18 cellular contexts compared by ENCODE assay signal in genomic region chr5:175003531-175003930, GRCh38.
A peak's percentile ranks its signal among the peaks of the same experiment; 100 is the strongest.
DNase-seq lines count a peak whose midpoint lies in the region; ATAC-seq and TF ChIP-seq lines count a peak whose summit lies in the region.
"Had no signal": no experiment of that assay in that cellular context is flagged by ENCODE, and none has a peak within 500 bp of the region (broad histone marks: within the 10 kb centered on the region; RNA-seq: fewer than 3 reads in every experiment).

No MANE protein-coding gene starts in this region.

- no peak overlapping the region for H4K91ac ChIP-seq in neuronal stem cell (ENCODE audit: low read depth, low read length, poor library complexity)

- no peak overlapping the region for H2AK5ac ChIP-seq in neuronal stem cell (ENCODE audit: low read depth, low read length)

- H4K8ac ChIP-seq in neuronal stem cell (ENCODE audit: low read depth, low read length), result no peak overlapping the region

- no peak overlapping the region for H3K14ac ChIP-seq in neuronal stem cell (ENCODE audit: low read length)

- H3K9ac ChIP-seq in SK-N-MC (ENCODE audit: insufficient read length) (no peak overlapping the region), neuronal stem cell (ENCODE audit: low read depth, low read length, poor library complexity) (no peak overlapping the region)
- H3K9ac ChIP-seq: BLaER1 treated with 17β-estradiol and CSF1 and Interleukin-3, amounts not matched to agents 10 nM and 100 nM had no signal

- intact Hi-C loops in adrenal gland (cut with DNase I), result no loop called here

- peaks cover 0 to 2% of the 10 kb centered on the region in 2 donors for H3K4me1 ChIP-seq in neuronal stem cell (ENCODE audit: control insufficient read depth in 2 of 2, insufficient read depth in 1 of 2, low read depth in 1 of 2, low read length in 2 of 2)
- no peaks in the 10 kb centered on the region for H3K4me1 ChIP-seq in adrenal gland (replicated peaks in 1 of 2)
- H3K4me1 ChIP-seq: BE2C, HAP-1 had no signal

- DNase-seq in ELF-1 (ENCODE audit: low read depth, low spot score) (peak; percentile 37), SK-N-MC (ENCODE audit: low read depth, low spot score) (peak; percentile 74), neuronal stem cell (ENCODE audit: low spot score) (no peak), HEK293T (ENCODE audit: extremely low spot score) (no peak), adrenal gland (no peak)
- DNase-seq: AML-193; BE2C; CD4-positive, alpha-beta T cell; CD8-positive, alpha-beta memory T cell; DMS 273 treated with DMSO at 0.1 percent for 48 hours; DMS79; EL; GF-D8; GOT3 had no signal

- H2BK15ac ChIP-seq in neuronal stem cell (ENCODE audit: low read length), result no peak overlapping the region

- H3K27ac ChIP-seq in SK-N-MC (peak overlapping the region; percentile 84), neuronal stem cell (replicated peaks; ENCODE audit: low read length) (no peak overlapping the region), adrenal gland (no peak overlapping the region)
- H3K27ac ChIP-seq: 22Rv1; BLaER1 treated with 17β-estradiol and CSF1 and Interleukin-3, amounts not matched to agents 10 nM and 100 nM had no signal

- H2BK5ac ChIP-seq in neuronal stem cell (ENCODE audit: low read length), result no peak overlapping the region

- no peaks in the 10 kb centered on the region for H3K9me3 ChIP-seq in SK-N-MC (ENCODE audit: low read depth, low read length)
- H3K9me3 ChIP-seq in neuronal stem cell (replicated peaks in 1 of 2; ENCODE audit: control insufficient read depth in 2 of 2, insufficient read depth in 1 of 2, low read depth in 1 of 2, low read length in 2 of 2), result peaks cover 0 to under 1% of the 10 kb centered on the region in 2 donors
- H3K9me3 ChIP-seq in adrenal gland (replicated peaks in 1 of 3), result no peaks in the 10 kb centered on the region
- H3K9me3 ChIP-seq: BE2C, HAP-1 had no signal

- H2BK12ac ChIP-seq in neuronal stem cell (ENCODE audit: low read length), result no peak overlapping the region

- no peaks in the 10 kb centered on the region for H3K27me3 ChIP-seq in neuronal stem cell (ENCODE audit: control insufficient read depth in 3 of 3, insufficient read depth in 3 of 3, low read depth in 1 of 3, low read length in 3 of 3)
- H3K27me3 ChIP-seq in adrenal gland, result no peaks in the 10 kb centered on the region
- H3K27me3 ChIP-seq: BE2C; BLaER1 treated with 17β-estradiol and CSF1 and Interleukin-3, amounts not matched to agents 10 nM and 100 nM had no signal

- no peak overlapping the region for H2BK120ac ChIP-seq in neuronal stem cell (ENCODE audit: low read depth, low read length)

- CTCF ChIA-PET in HEK293T (lab: Yijun Ruan, JAX), result no interaction called here

- peak overlapping the region; percentile 53 for H3K18ac ChIP-seq in neuronal stem cell (ENCODE audit: low read length)

- no peak overlapping the region for H2AFZ ChIP-seq in neuronal stem cell (ENCODE audit: low read length)

- WGBS in neuronal stem cell (ENCODE audit: extremely low coverage in 2 of 2, insufficient read length in 2 of 2, insufficient replicate concordance in 1 of 2), 2 donors, result no CpG with 5 or more reads among the region's 2 CpGs
- 76 to 89% (median 81%) methylated on average over 2 of the region's 2 CpGs for WGBS in adrenal gland, 4 donors

- ATAC-seq in HG03045 (IDR thresholded peaks at IDR 0.05; ENCODE audit: unreplicated experiment), result no peak

- H3K4me3 ChIP-seq in SK-N-MC, result no peak overlapping the region
- H3K4me3 ChIP-seq in neuronal stem cell (ENCODE audit: low read length in 2 of 2), result no peak overlapping the region
- H3K4me3 ChIP-seq in adrenal gland, result no peak overlapping the region
- H3K4me3 ChIP-seq: BLaER1 treated with 17β-estradiol and CSF1 and Interleukin-3, amounts not matched to agents 10 nM and 100 nM; HAP-1 had no signal

- no peak overlapping the region for H3K23ac ChIP-seq in neuronal stem cell (ENCODE audit: low read depth, low read length, poor library complexity)

- H3K4me2 ChIP-seq in neuronal stem cell (ENCODE audit: insufficient read depth, low read length, poor library complexity, severe bottlenecking), result no peak overlapping the region

- POLR2A ChIA-PET in HEK293T (lab: Yijun Ruan, JAX), result no interaction called here

- no peaks in the 10 kb centered on the region for H3K36me3 ChIP-seq in SK-N-MC (ENCODE audit: insufficient read depth, low read length)
- H3K36me3 ChIP-seq in neuronal stem cell (replicated peaks in 1 of 2; ENCODE audit: control insufficient read depth in 2 of 2, insufficient read depth in 2 of 2, low read length in 2 of 2), result no peaks in the 10 kb centered on the region
- no peaks in the 10 kb centered on the region for H3K36me3 ChIP-seq in adrenal gland (replicated peaks in 1 of 2)
- H3K36me3 ChIP-seq: BE2C; BLaER1 treated with 17β-estradiol and CSF1 and Interleukin-3, amounts not matched to agents 10 nM and 100 nM; HAP-1 had no signal

- TF ChIP-seq POLR2A in adrenal gland (IDR thresholded peaks at IDR 0.05), result no peak

- no peaks in the 10 kb centered on the region for H3K79me1 ChIP-seq in neuronal stem cell (ENCODE audit: low read depth, low read length)

- TF ChIP-seq CTCF in adrenal gland (IDR thresholded peaks at IDR 0.05), result no peak

- no peak overlapping the region for H3K4ac ChIP-seq in neuronal stem cell (ENCODE audit: low read length)

TF ChIP-seq in HEK293T, 16 proteins besides CTCF, POLR2A, EP300 and RAD21:
- TF ChIP-seq ARNT (IDR thresholded peaks at IDR 0.05) (no peak), NFRKB (IDR thresholded peaks at IDR 0.05) (no peak), FOXK2 (IDR thresholded peaks at IDR 0.05) (no peak), BHLHE40 (IDR thresholded peaks at IDR 0.05; ENCODE audit: borderline replicate concordance) (no peak)

Comparison
In these comparisons a context has a peak if more than half of its experiments do, and no peak if none do; other contexts are left out.
1. DNase-seq: peak in ELF-1 (single experiment) and SK-N-MC (single experiment); none in neuronal stem cell (single experiment), HEK293T (single experiment) and adrenal gland (0 of 7).